11 cellular contexts compared by ENCODE assay signal in the genomic region with DNA sequence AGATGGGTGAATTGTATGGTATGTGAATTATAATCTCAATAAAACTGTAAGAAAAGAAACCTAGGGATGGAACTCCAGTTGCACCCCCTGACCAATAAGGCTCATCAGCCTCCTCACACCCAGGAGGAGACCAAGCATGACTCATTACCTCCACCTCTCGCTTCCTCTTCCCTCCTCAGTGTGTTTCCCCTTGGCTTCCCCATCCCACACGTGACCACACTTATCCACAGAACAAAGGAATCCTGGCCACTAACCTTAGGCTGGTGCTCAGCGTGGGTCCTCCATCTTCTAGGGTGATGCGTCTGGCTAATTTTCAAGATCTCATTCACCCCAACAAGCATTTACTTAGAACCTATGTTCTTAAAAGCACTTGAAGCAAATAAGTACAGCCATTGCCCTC. TPM values are rescaled to one million over a fixed set of nuclear protein-coding genes. Genes with fewer than 3 reads are reported as not detected.
DNase-seq lines count a peak whose midpoint lies in the region; ATAC-seq and TF ChIP-seq lines count a peak whose summit lies in the region.
"Had no signal": no experiment of that assay in that cellular context is flagged by ENCODE, and none has a peak within 500 bp of the region (broad histone marks: within the 10 kb centered on the region; RNA-seq: fewer than 3 reads in every experiment).

No MANE protein-coding gene starts in this region.

- H3K9me3 ChIP-seq in HCT116 (ENCODE audit: control insufficient read depth in 1 of 2, insufficient read depth in 1 of 2, low read depth in 1 of 2, low read length in 2 of 2) (no peaks in the 10 kb centered on the region), RWPE2 (ENCODE audit: severe bottlenecking) (no peaks in the 10 kb centered on the region), HAP-1 (peaks cover 9% of the 10 kb centered on the region; the same call in 1 of the 2 replicates)

- no peaks in the 10 kb centered on the region for H3K9me2 ChIP-seq in HCT116 (ENCODE audit: insufficient read depth)

- no peak for TF ChIP-seq RAD21 in HCT116 (IDR thresholded peaks at IDR 0.05; ENCODE audit: low read depth)

- POLR2A ChIA-PET in HCT116 (lab: Charles Lee), result no interaction called here

- peaks cover 0 to 14% of the 10 kb centered on the region in 2 experiments; a peak in 2 of 4 replicates for H3K4me1 ChIP-seq in HCT116 (ENCODE audit: control insufficient read depth in 1 of 2, insufficient read depth in 2 of 2, low read length in 2 of 2)
- no peaks in the 10 kb centered on the region for H3K4me1 ChIP-seq in RWPE2 (ENCODE audit: insufficient read depth, poor library complexity, severe bottlenecking)
- no peaks in the 10 kb centered on the region for H3K4me1 ChIP-seq in HAP-1

- no peaks in the 10 kb centered on the region for H3K36me3 ChIP-seq in HCT116 (ENCODE audit: control insufficient read depth in 1 of 2, insufficient read depth in 2 of 2, low read length in 2 of 2)
- H3K36me3 ChIP-seq in RWPE2 (ENCODE audit: low read depth), result no peaks in the 10 kb centered on the region
- H3K36me3 ChIP-seq in HAP-1 (replicated peaks), result no peaks in the 10 kb centered on the region

- CTCF ChIA-PET in HCT116 (lab: Charles Lee), result no interaction called here

- H3K27ac ChIP-seq in HCT116 (ENCODE audit: low read depth, low read length), result no peak overlapping the region
- no peak overlapping the region for H3K27ac ChIP-seq in RWPE2 (ENCODE audit: poor library complexity, severe bottlenecking)
- no peak overlapping the region for H3K27ac ChIP-seq in coronary artery

- BruUV-seq in HCT116 (replicated peaks; lab: Mats Ljungman, UMichigan), result no TSS peak

- H3K4me2 ChIP-seq in HCT116 (ENCODE audit: low read length), result no peak overlapping the region

- no peaks in the 10 kb centered on the region for H3K79me2 ChIP-seq in HCT116 (ENCODE audit: insufficient read depth, low read length)

- no peaks in the 10 kb centered on the region for H4K20me1 ChIP-seq in HCT116 (ENCODE audit: insufficient read depth)

- H3K4me3 ChIP-seq in HCT116 (replicated peaks in 1 of 2; ENCODE audit: low read depth in 1 of 2, low read length in 2 of 2) (no peak overlapping the region), RWPE2 (ENCODE audit: severe bottlenecking) (no peak overlapping the region), coronary artery (no peak overlapping the region), HAP-1 (no peak overlapping the region)

- TF ChIP-seq CTCF in HCT116 (IDR thresholded peaks at IDR 0.05 in 2 of 3, conservative IDR thresholded peaks at IDR 0.05 in 1 of 3; ENCODE audit: borderline replicate concordance in 1 of 3, insufficient read depth in 1 of 3, low read depth in 2 of 3, low read length in 2 of 3) (no peak), RWPE2 (IDR thresholded peaks at IDR 0.05; ENCODE audit: poor library complexity, severe bottlenecking) (no peak), coronary artery (IDR thresholded peaks at IDR 0.05) (no peak)

- ATAC-seq in HCT116 (no peak), RWPE2 (ENCODE audit: low read depth) (no peak)

- no peaks in the 10 kb centered on the region for H3K27me3 ChIP-seq in HCT116 (ENCODE audit: insufficient read depth, low read length)
- H3K27me3 ChIP-seq in RWPE2 (ENCODE audit: insufficient read depth, poor library complexity, severe bottlenecking), result no peaks in the 10 kb centered on the region
- peaks cover 31% of the 10 kb centered on the region for H3K27me3 ChIP-seq in HAP-1 (ENCODE audit: low read depth)

- H3K9ac ChIP-seq in HCT116 (ENCODE audit: low read length), result no peak overlapping the region

- H2AFZ ChIP-seq in HCT116 (ENCODE audit: low read depth, low read length, poor library complexity, severe bottlenecking), result no peak overlapping the region

- TF ChIP-seq POLR2A in HCT116 (IDR thresholded peaks at IDR 0.05; ENCODE audit: borderline replicate concordance, extremely low read depth, insufficient read depth, insufficient read length), result no peak

- DNase-seq in HCT116 (ENCODE audit: low read depth, low spot score) (no peak), RWPE2 (ENCODE audit: low spot score) (peak; percentile 3), coronary artery (ENCODE audit: low spot score) (peak; percentile 45), HAP-1 (ENCODE audit: low spot score in 2 of 2) (no peak), RKO (ENCODE audit: low spot score) (no peak), SHP77 (lab: John Stamatoyannopoulos, UW) (no peak)
- peak; percentile 17 to 27 for DNase-seq in stimulated activated CD8-positive, alpha-beta memory T cell treated with anti-CD3 and anti-CD28 coated beads, Interleukin-15, amount 100 ng/mL, for 48 hours (ENCODE audit: low read depth in 2 of 2)
- DNase-seq: DMS79 treated with DMSO at 0.1 percent for 48 hours, foreskin melanocyte, mesenchymal stem cell, NCI-H1930 had no signal

- in situ Hi-C loops in HAP-1 (cut with MboI; ENCODE audit: low sequenced_read_pairs), result no loop called here

- RAD21 ChIA-PET in HCT116 (lab: Charles Lee; ENCODE audit: low non-redundant PET in 1 of 2, low total read pairs in 2 of 2, uncharacterized antibody in 2 of 2, unreplicated experiment in 2 of 2), result no interaction called here

- intact Hi-C loops in HCT116 (cut with micrococcal nuclease), result no loop called here

TF ChIP-seq in HCT116, 20 proteins besides CTCF, POLR2A, EP300 and RAD21:
- no peak for TF ChIP-seq EZH2 (IDR thresholded peaks at IDR 0.05)
- TF ChIP-seq EGR1 (IDR thresholded peaks at IDR 0.05; ENCODE audit: low read depth), result no peak
- no peak for TF ChIP-seq YY1 (IDR thresholded peaks at IDR 0.05; ENCODE audit: extremely low read depth, insufficient replicate concordance, low read depth, low read length)
- TF ChIP-seq FOSL1 (IDR thresholded peaks at IDR 0.05; ENCODE audit: low read depth), result no peak
- TF ChIP-seq, protein P1, sequence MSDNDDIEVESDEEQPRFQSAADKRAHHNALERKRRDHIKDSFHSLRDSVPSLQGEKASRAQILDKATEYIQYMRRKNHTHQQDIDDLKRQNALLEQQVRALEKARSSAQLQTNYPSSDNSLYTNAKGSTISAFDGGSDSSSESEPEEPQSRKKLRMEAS (IDR thresholded peaks at IDR 0.05), result peak; percentile 6; the same call in 1 of the 2 replicates

RNA-seq across cellular contexts. Expression of gene MAP3K14, which starts 36.2 kb away (rescaled TPM):
- 16.4 TPM for total RNA-seq in HCT116 (2021; ENCODE audit: unreplicated experiment)
- 5.8 and 6.6 TPM in 2 replicates for polyA plus RNA-seq in HCT116 (2012)

Comparison
In these comparisons a context has a peak if more than half of its experiments do, and no peak if none do; other contexts are left out.
1. DNase-seq: peak in RWPE2 (single experiment), coronary artery (single experiment) and stimulated activated CD8-positive, alpha-beta memory T cell treated with anti-CD3 and anti-CD28 coated beads, Interleukin-15, amount 100 ng/mL, for 48 hours (2 of 2); none in HCT116 (single experiment), HAP-1 (0 of 2), RKO (single experiment) and SHP77 (0 of 2).